20 cellular contexts compared by ENCODE assay signal in genomic region chr12:129826273-129826672, GRCh38.
DNase-seq lines count a peak whose midpoint lies in the region; ATAC-seq and TF ChIP-seq lines count a peak whose summit lies in the region.
"Had no signal": no experiment of that assay in that cellular context is flagged by ENCODE, and none has a peak within 500 bp of the region (broad histone marks: within the 10 kb centered on the region; RNA-seq: fewer than 3 reads in every experiment).

No MANE protein-coding gene starts in this region.

- H3K4me3 ChIP-seq in HUES48 (ENCODE audit: low read depth, low read length) = no peak overlapping the region
- H3K4me3 ChIP-seq in mesendoderm (ENCODE audit: low read length) = no peak overlapping the region
- no peak overlapping the region for H3K4me3 ChIP-seq in neuronal stem cell (ENCODE audit: low read length in 2 of 2)
- H3K4me3 ChIP-seq: BLaER1 treated with 17β-estradiol and CSF1 and Interleukin-3, amounts not matched to agents 10 nM and 100 nM; GM12878; GM23248; K562 had no signal

- H2AK5ac ChIP-seq in mesendoderm (ENCODE audit: low read length) = peak overlapping the region; percentile 22
- no peak overlapping the region for H2AK5ac ChIP-seq in neuronal stem cell (ENCODE audit: low read depth, low read length)

- H4K91ac ChIP-seq in neuronal stem cell (ENCODE audit: low read depth, low read length, poor library complexity) = no peak overlapping the region

- no peak overlapping the region for H3K27ac Mint-ChIP-seq in MCF 10A (ENCODE audit: low read depth, unreplicated experiment)
- H3K27ac Mint-ChIP-seq: B cell; CD8-positive, alpha-beta T cell; HFFc6 had no signal

- intact Hi-C loops in head of caudate nucleus (cut with DNase I) (no loop called here), MCF 10A (cut with micrococcal nuclease) (no loop called here)

- H3K56ac ChIP-seq in mesendoderm (ENCODE audit: low read length) = peak overlapping the region; percentile 37

- no peak overlapping the region for H2AFZ ChIP-seq in neuronal stem cell (ENCODE audit: low read length)
- H2AFZ ChIP-seq: GM23248 had no signal

- H3K27ac ChIP-seq in HUES48 (ENCODE audit: low read depth, low read length) (peak overlapping the region; percentile 85), mesendoderm (ENCODE audit: low read depth, low read length) (no peak overlapping the region), neuronal stem cell (replicated peaks; ENCODE audit: low read length) (no peak overlapping the region)
- H3K27ac ChIP-seq: BLaER1 treated with 17β-estradiol and CSF1 and Interleukin-3, amounts not matched to agents 10 nM and 100 nM; GM23248; HL-60 had no signal

- H3K4me1 Mint-ChIP-seq in MCF 10A (ENCODE audit: insufficient read depth, unreplicated experiment) = no peaks in the 10 kb centered on the region
- H3K4me1 Mint-ChIP-seq: B cell had no signal

- H3K27me3 Mint-ChIP-seq in MCF 10A (ENCODE audit: insufficient read depth, unreplicated experiment) = no peaks in the 10 kb centered on the region
- H3K27me3 Mint-ChIP-seq: B cell had no signal

- H3K4me1 ChIP-seq in HUES48 (ENCODE audit: control insufficient read depth, insufficient read depth, low read length) (peaks cover 40% of the 10 kb centered on the region), mesendoderm (ENCODE audit: control insufficient read depth, low read depth, low read length) (peaks cover 16% of the 10 kb centered on the region), neuronal stem cell (ENCODE audit: control insufficient read depth in 2 of 2, insufficient read depth in 1 of 2, low read depth in 1 of 2, low read length in 2 of 2) (peaks cover 0 to 1% of the 10 kb centered on the region in 2 donors)

- peak overlapping the region; percentile 81 for H3K4ac ChIP-seq in mesendoderm (ENCODE audit: low read depth, low read length)
- H3K4ac ChIP-seq in neuronal stem cell (ENCODE audit: low read length) = no peak overlapping the region

- H3K36me3 ChIP-seq in HUES48 (ENCODE audit: control insufficient read depth, insufficient read depth, low read length) = no peaks in the 10 kb centered on the region
- H3K36me3 ChIP-seq in mesendoderm (ENCODE audit: control insufficient read depth, insufficient read depth, low read length) = no peaks in the 10 kb centered on the region
- no peaks in the 10 kb centered on the region for H3K36me3 ChIP-seq in neuronal stem cell (replicated peaks in 1 of 2; ENCODE audit: control insufficient read depth in 2 of 2, insufficient read depth in 2 of 2, low read length in 2 of 2)

- CTCF ChIA-PET in MCF 10A (lab: Yijun Ruan, JAX) = interaction anchor here (1.0 kb wide), 1 partner anchor 85 kb away, joined by 3 read pairs; no protein-coding TSS in a partner anchor

- H2BK120ac ChIP-seq in mesendoderm (ENCODE audit: low read depth, low read length) (peak overlapping the region; percentile 85), neuronal stem cell (ENCODE audit: low read depth, low read length) (no peak overlapping the region)

- no peak overlapping the region for H4K5ac ChIP-seq in mesendoderm (ENCODE audit: low read length)

- no peak for ATAC-seq in HG03280 (IDR thresholded peaks at IDR 0.05; ENCODE audit: unreplicated experiment)
- ATAC-seq in HG03097 (IDR thresholded peaks at IDR 0.05; ENCODE audit: low FRiP score, unreplicated experiment) = no peak
- ATAC-seq: CD8-positive, alpha-beta T cell; GM12878; HCT116; K562 had no signal

- H3K9me3 ChIP-seq in HUES48 (ENCODE audit: control insufficient read depth, insufficient read depth, low read length) = no peaks in the 10 kb centered on the region
- no peaks in the 10 kb centered on the region for H3K9me3 ChIP-seq in neuronal stem cell (replicated peaks in 1 of 2; ENCODE audit: control insufficient read depth in 2 of 2, insufficient read depth in 1 of 2, low read depth in 1 of 2, low read length in 2 of 2)

- H3K18ac ChIP-seq in mesendoderm (ENCODE audit: low read length) (peak overlapping the region; percentile 63), neuronal stem cell (ENCODE audit: low read length) (no peak overlapping the region)

- H3K9ac ChIP-seq in HUES48 (ENCODE audit: low read depth, low read length) (no peak overlapping the region), mesendoderm (ENCODE audit: low read length) (no peak overlapping the region), neuronal stem cell (ENCODE audit: low read depth, low read length, poor library complexity) (no peak overlapping the region)
- H3K9ac ChIP-seq: BLaER1 treated with 17β-estradiol and CSF1 and Interleukin-3, amounts not matched to agents 10 nM and 100 nM; GM23248 had no signal

- no peak overlapping the region for H3K23ac ChIP-seq in mesendoderm (ENCODE audit: low read length)
- no peak overlapping the region for H3K23ac ChIP-seq in neuronal stem cell (ENCODE audit: low read depth, low read length, poor library complexity)

- H3K4me2 ChIP-seq in mesendoderm (ENCODE audit: low read length) (no peak overlapping the region), neuronal stem cell (ENCODE audit: insufficient read depth, low read length, poor library complexity, severe bottlenecking) (no peak overlapping the region)

- H2BK12ac ChIP-seq in neuronal stem cell (ENCODE audit: low read length) = no peak overlapping the region

- peaks cover 17% of the 10 kb centered on the region for H3K9me3 Mint-ChIP-seq in MCF 10A (ENCODE audit: unreplicated experiment)

- TF ChIP-seq CTCF in MCF 10A (IDR thresholded peaks at IDR 0.05; ENCODE audit: unreplicated experiment) = no peak

- H3K27me3 ChIP-seq in HUES48 (ENCODE audit: control insufficient read depth, insufficient read depth, low read length) (no peaks in the 10 kb centered on the region), mesendoderm (ENCODE audit: insufficient read depth, low read length, poor library complexity) (no peaks in the 10 kb centered on the region), neuronal stem cell (ENCODE audit: control insufficient read depth in 3 of 3, insufficient read depth in 3 of 3, low read depth in 1 of 3, low read length in 3 of 3) (no peaks in the 10 kb centered on the region)
- H3K27me3 ChIP-seq: BLaER1 treated with 17β-estradiol and CSF1 and Interleukin-3, amounts not matched to agents 10 nM and 100 nM had no signal

- H3K4me3 Mint-ChIP-seq in MCF 10A (ENCODE audit: unreplicated experiment) = no peak overlapping the region
- H3K4me3 Mint-ChIP-seq: B cell; CD8-positive, alpha-beta T cell; HFFc6 had no signal

- H4K8ac ChIP-seq in mesendoderm (ENCODE audit: low read depth, low read length) (peak overlapping the region; percentile 70), neuronal stem cell (ENCODE audit: low read depth, low read length) (no peak overlapping the region)

- POLR2A ChIA-PET in MCF 10A (lab: Yijun Ruan, JAX) = no interaction called here

- DNase-seq in head of caudate nucleus = peak in 35 of 42 donors; percentile 7 to 91 (median 51)
- DNase-seq in mesendoderm = peak; percentile 22
- DNase-seq in neuronal stem cell (ENCODE audit: low spot score) = peak; percentile 2
- no peak for DNase-seq in MCF 10A (ENCODE audit: unreplicated experiment)
- DNase-seq in MV-4-11 (lab: John Stamatoyannopoulos, UW) = no peak
- DNase-seq: Calu3; CD8-positive, alpha-beta T cell; DMS79 treated with DMSO at 0.1 percent for 48 hours; GM23248; HFFc6; IMR-90 had no signal

- H2BK5ac ChIP-seq in mesendoderm (ENCODE audit: low read length) (peak overlapping the region; percentile 7), neuronal stem cell (ENCODE audit: low read length) (no peak overlapping the region)

- no TSS peak for BruUV-seq in MCF 10A (replicated peaks; lab: Mats Ljungman, UMichigan)

- H3K79me1 ChIP-seq in mesendoderm (ENCODE audit: low read length) (no peaks in the 10 kb centered on the region), neuronal stem cell (ENCODE audit: low read depth, low read length) (no peaks in the 10 kb centered on the region)

- H2BK15ac ChIP-seq in mesendoderm (replicated peaks; ENCODE audit: low read depth) (no peak overlapping the region), neuronal stem cell (ENCODE audit: low read length) (no peak overlapping the region)

- H3K79me2 ChIP-seq in mesendoderm (ENCODE audit: control insufficient read depth, insufficient read depth, low read length) = no peaks in the 10 kb centered on the region

- H3K14ac ChIP-seq in neuronal stem cell (ENCODE audit: low read length) = no peak overlapping the region

- peaks cover 6% of the 10 kb centered on the region for H3K36me3 Mint-ChIP-seq in MCF 10A (ENCODE audit: insufficient read depth, unreplicated experiment)
- H3K36me3 Mint-ChIP-seq: CD8-positive, alpha-beta T cell had no signal

- no CpG with 5 or more reads among the region's 10 CpGs for WGBS in mesendoderm (ENCODE audit: extremely low coverage, insufficient coverage, low lambda C conversion rate)
- no CpG with 5 or more reads among the region's 10 CpGs for WGBS in neuronal stem cell (ENCODE audit: extremely low coverage in 2 of 2, insufficient read length in 2 of 2, insufficient replicate concordance in 1 of 2), 2 donors

Comparison
In these comparisons a context has a peak if more than half of its experiments do, and no peak if none do; other contexts are left out.
1. DNase-seq: peak in head of caudate nucleus (35 of 42), mesendoderm (single experiment) and neuronal stem cell (single experiment); none in MCF 10A (single experiment) and MV-4-11 (single experiment).